Comparison of ENCODE assay signal across 8 cellular contexts in genomic region chr11:134045799-134046635, GRCh38. TPM values are rescaled to one million over a fixed set of nuclear protein-coding genes. Genes with fewer than 3 reads are reported as not detected.
DNase-seq lines count a peak whose midpoint lies in the region; ATAC-seq, FAIRE-seq and TF ChIP-seq lines count a peak whose summit lies in the region.

No MANE protein-coding gene starts in this region.

- peaks cover 35% of the 10 kb centered on the region for H3K27me3 Mint-ChIP-seq in nephron progenitor cell (ENCODE audit: low read depth, poor library complexity)

- no peaks in the 10 kb centered on the region for H3K36me3 Mint-ChIP-seq in nephron progenitor cell (ENCODE audit: low read depth)

- peaks cover 84% of the 10 kb centered on the region for H3K4me1 Mint-ChIP-seq in nephron progenitor cell

- DNase-seq in DMS114 treated with DMSO at 0.1 percent for 48 hours (lab: John Stamatoyannopoulos, UW; ENCODE audit: unreplicated experiment), result peak; percentile 1
- DNase-seq in NCI-H187 treated with DMSO at 0.1 percent for 48 hours (lab: John Stamatoyannopoulos, UW), result peak; percentile 45
- DNase-seq in body of pancreas, result peak in 1 of 4 donors; percentile 19
- DNase-seq in nephron progenitor cell, result peak; percentile 49
- no peak for DNase-seq in frontal cortex (ENCODE audit: low spot score in 2 of 2)
- no peak for DNase-seq in amniotic stem cell (lab: John Stamatoyannopoulos, UW)
- no peak for DNase-seq in stimulated activated CD4-positive, alpha-beta T cell treated with anti-CD3 and anti-CD28 coated beads, Interleukin-2, amount 100 ng/mL, for 24 hours

- H3K27ac ChIP-seq in body of pancreas, result no peak overlapping the region

- no peak overlapping the region for H3K4me3 ChIP-seq in body of pancreas

- no peak for FAIRE-seq in frontal cortex (lab: Jason Lieb, UNC)

- H3K9me3 Mint-ChIP-seq in nephron progenitor cell, result no peaks in the 10 kb centered on the region

- TF ChIP-seq CTCF in body of pancreas (IDR thresholded peaks at IDR 0.05) (peak in 5 of 7 experiments; percentile 6 to 29 (median 28)), nephron progenitor cell (IDR thresholded peaks at IDR 0.05) (peak; percentile 51)

- H3K9me3 ChIP-seq in body of pancreas, result no peaks in the 10 kb centered on the region

- H3K4me3 Mint-ChIP-seq in nephron progenitor cell, result peak overlapping the region; percentile 1

- H3K27me3 ChIP-seq in body of pancreas, result peaks cover 0 to 11% of the 10 kb centered on the region in 2 donors

- intact Hi-C loops in body of pancreas (cut with DNase I), result no loop called here

- H3K27ac Mint-ChIP-seq in nephron progenitor cell, result peak overlapping the region; percentile 70

- no peaks in the 10 kb centered on the region for H3K36me3 ChIP-seq in body of pancreas (replicated peaks in 1 of 2; ENCODE audit: insufficient read depth in 1 of 2, low read depth in 2 of 2)

- TF ChIP-seq POLR2A in body of pancreas (IDR thresholded peaks at IDR 0.05), result no peak

- ATAC-seq in body of pancreas, result no peak
- ATAC-seq in GM19397 (IDR thresholded peaks at IDR 0.05; ENCODE audit: unreplicated experiment), result no peak

- WGBS in body of pancreas, 2 donors, result 49 to 59% methylated on average over 24 to 25 of the region's 25 CpGs

- peaks cover 9% of the 10 kb centered on the region for H3K4me1 ChIP-seq in body of pancreas

RNA-seq across cellular contexts. Expression of gene JAM3, which starts 22.9 kb away (rescaled TPM):
- total RNA-seq in body of pancreas (10 to 100 TPM in 1 of 2 donors, 1 to 10 TPM in 1; 9.6 to 13.2 TPM), frontal cortex (39.5 TPM)

Comparison
In these comparisons a context has a peak if more than half of its experiments do, and no peak if none do; other contexts are left out.
1. DNase-seq: peak in DMS114 treated with DMSO at 0.1 percent for 48 hours (single experiment), NCI-H187 treated with DMSO at 0.1 percent for 48 hours (single experiment) and nephron progenitor cell (single experiment); none in frontal cortex (0 of 2), amniotic stem cell (single experiment) and stimulated activated CD4-positive, alpha-beta T cell treated with anti-CD3 and anti-CD28 coated beads, Interleukin-2, amount 100 ng/mL, for 24 hours (0 of 2).